Comparison of ENCODE assay signal across 12 cellular contexts in the genomic region with DNA sequence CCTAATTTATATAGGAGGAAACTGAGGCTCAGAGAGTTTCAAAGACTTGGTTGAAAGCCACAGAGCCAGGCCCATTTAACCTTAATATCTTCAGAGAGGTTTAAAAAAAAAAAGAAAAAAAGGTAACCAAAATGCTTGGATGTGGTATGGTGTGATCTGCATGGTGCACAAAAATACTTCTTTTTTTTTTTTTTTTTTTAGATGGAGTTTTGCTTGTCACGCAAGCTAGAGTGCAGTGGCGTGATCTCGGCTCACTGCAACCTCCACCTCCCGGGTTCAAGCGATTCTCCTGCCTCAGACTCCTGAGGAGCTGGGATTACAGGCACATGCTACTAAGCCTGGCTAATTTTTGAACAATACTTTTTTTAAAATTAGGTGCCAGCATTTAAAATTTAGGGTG.
DNase-seq lines count a peak whose midpoint lies in the region; ATAC-seq, FAIRE-seq and TF ChIP-seq lines count a peak whose summit lies in the region.
"Had no signal": no experiment of that assay in that cellular context is flagged by ENCODE, and none has a peak within 500 bp of the region (broad histone marks: within the 10 kb centered on the region; RNA-seq: fewer than 3 reads in every experiment).

No MANE protein-coding gene starts in this region.

- no peaks in the 10 kb centered on the region for H3K36me3 ChIP-seq in CD4-positive, alpha-beta memory T cell (ENCODE audit: insufficient read depth, low read length)
- H3K36me3 ChIP-seq in GM12878 (ENCODE audit: control insufficient read depth in 2 of 2, insufficient read depth in 2 of 2, low read length in 1 of 2) (no peaks in the 10 kb centered on the region), sigmoid colon (no peaks in the 10 kb centered on the region), WERI-Rb-1 (no peaks in the 10 kb centered on the region)

- H3K79me2 ChIP-seq in GM12878 (ENCODE audit: control insufficient read depth, insufficient read depth, low read length), result no peaks in the 10 kb centered on the region

- peak overlapping the region; percentile 21 to 65 for H3K4me3 ChIP-seq in CD4-positive, alpha-beta memory T cell (ENCODE audit: low read length in 2 of 2)
- H3K4me3 ChIP-seq in NB4 (ENCODE audit: low read depth, low read length), result peak overlapping the region; percentile 50
- H3K4me3 ChIP-seq in GM12878, result peak overlapping the region; percentile 41; the same call in 1 of the 2 replicates
- no peak overlapping the region for H3K4me3 ChIP-seq in sigmoid colon
- no peak overlapping the region for H3K4me3 ChIP-seq in WERI-Rb-1 (ENCODE audit: low read depth, low read length)

- peak overlapping the region; percentile 89 to 98 (median 92) for H3K4me3 Mint-ChIP-seq in CD4-positive, alpha-beta memory T cell

- peak overlapping the region; percentile 19; the same call in 1 of the 2 replicates for H3K9ac ChIP-seq in GM12878 (ENCODE audit: control insufficient read depth, insufficient read depth, low read length)

- peaks cover 100% of the 10 kb centered on the region for H3K4me1 ChIP-seq in CD4-positive, alpha-beta memory T cell (ENCODE audit: insufficient read depth, low read length)
- peaks cover 52% of the 10 kb centered on the region for H3K4me1 ChIP-seq in GM12878 (ENCODE audit: control insufficient read depth, insufficient read depth, low read length)
- peaks cover 0 to 69% (median 61%) of the 10 kb centered on the region in 4 donors for H3K4me1 ChIP-seq in sigmoid colon

- CTCF ChIA-PET in CD4-positive, alpha-beta memory T cell (lab: Charles Lee; ENCODE audit: partially characterized antibody), result interaction anchor here (0.8 to 6.1 kb wide), 12 partner anchors 9 to 210 kb away, joined by 3 to 46 read pairs (median 6); no protein-coding TSS in a partner anchor
- CTCF ChIA-PET in GM12878 (lab: Yijun Ruan, JAX), result interaction anchor here (0.7 to 5.5 kb wide), 10 partner anchors 9 to 108 kb away, joined by 3 to 47 read pairs (median 5); no protein-coding TSS in a partner anchor

- H3K9me3 Mint-ChIP-seq in CD4-positive, alpha-beta memory T cell, result peaks cover 0 to 2% (median 0%) of the 10 kb centered on the region in 8 donors

- ATAC-seq in GM12878, result peak; percentile 35
- ATAC-seq in HG03354 (IDR thresholded peaks at IDR 0.05; ENCODE audit: poor library complexity, severe bottlenecking, unreplicated experiment), result no peak
- ATAC-seq in GM19397 (IDR thresholded peaks at IDR 0.05; ENCODE audit: unreplicated experiment), result no peak
- ATAC-seq in HG03520 (IDR thresholded peaks at IDR 0.05; ENCODE audit: unreplicated experiment), result no peak

- RAD21 ChIA-PET in GM12878 (lab: Charles Lee; ENCODE audit: unreplicated experiment), result interaction anchor here (0.7 to 13.5 kb wide), 16 partner anchors 9 to 300 kb away, joined by 3 to 162 read pairs (median 4); no protein-coding TSS in a partner anchor

- TF ChIP-seq CTCF in NB4 (IDR thresholded peaks at IDR 0.05; ENCODE audit: low read depth, low read length), result no peak
- TF ChIP-seq CTCF in GM12878 (IDR thresholded peaks at IDR 0.05 in 2 of 3, conservative IDR thresholded peaks at IDR 0.05 in 1 of 3; ENCODE audit: control insufficient read depth in 2 of 3, extremely low read depth in 1 of 3, insufficient read depth in 1 of 3, low read depth in 3 of 3, low read length in 3 of 3), result no peak
- TF ChIP-seq CTCF in sigmoid colon (IDR thresholded peaks at IDR 0.05), result no peak
- no peak for TF ChIP-seq CTCF in WERI-Rb-1 (IDR thresholded peaks at IDR 0.05; ENCODE audit: low read depth, low read length)

- WGBS in GM12878 (ENCODE audit: insufficient coverage, insufficient replicate concordance, low lambda C conversion rate, missing lambda C conversion rate), result 31% methylated on average over 5 of the region's 5 CpGs
- WGBS in sigmoid colon, 2 donors, result 57 to 88% methylated on average over 5 of the region's 5 CpGs

- in situ Hi-C loops in GM12878 (cut with MboI), result no loop called here

- intact Hi-C loops in CD4-positive, alpha-beta memory T cell (cut with micrococcal nuclease), result loop anchor here (1.0 to 10.0 kb wide), 5 partner anchors 28 to 1696 kb away; a partner anchor contains a TSS
- intact Hi-C loops in GM12878 (cut with micrococcal nuclease; ENCODE audit: unreplicated experiment), result loop anchor here (2.0 to 5.0 kb wide), 3 partner anchors 33 to 98 kb away; no protein-coding TSS in a partner anchor
- intact Hi-C loops in sigmoid colon (cut with DNase I), result no loop called here

- no peaks in the 10 kb centered on the region for H3K27me3 Mint-ChIP-seq in CD4-positive, alpha-beta memory T cell

- POLR2A ChIA-PET in CD4-positive, alpha-beta memory T cell (lab: Charles Lee; ENCODE audit: partially characterized antibody), result interaction anchor here (0.6 to 10.4 kb wide), 24 partner anchors 11 to 156 kb away, joined by 3 to 201 read pairs (median 6); no protein-coding TSS in a partner anchor
- POLR2A ChIA-PET in GM12878 (lab: Charles Lee), result interaction anchor here (0.6 to 4.3 kb wide), 8 partner anchors 10 to 158 kb away, joined by 3 to 46 read pairs (median 7); no protein-coding TSS in a partner anchor

- no peaks in the 10 kb centered on the region for H3K9me3 ChIP-seq in CD4-positive, alpha-beta memory T cell (ENCODE audit: control insufficient read depth in 1 of 2, low read length in 2 of 2)
- H3K9me3 ChIP-seq in GM12878 (replicated peaks; ENCODE audit: control insufficient read depth, insufficient read depth, low read length) (no peaks in the 10 kb centered on the region), sigmoid colon (no peaks in the 10 kb centered on the region), WERI-Rb-1 (ENCODE audit: severe bottlenecking) (no peaks in the 10 kb centered on the region)

- SMC1A ChIA-PET in GM12878 (lab: Charles Lee; ENCODE audit: uncharacterized antibody, unreplicated experiment), result interaction anchor here (0.6 to 22.0 kb wide), 23 partner anchors 9 to 298 kb away, joined by 3 to 303 read pairs (median 5); no protein-coding TSS in a partner anchor

- H3K27ac ChIP-seq in CD4-positive, alpha-beta memory T cell (ENCODE audit: low read depth, low read length), result peak overlapping the region; percentile 70
- H3K27ac ChIP-seq in GM12878 (ENCODE audit: control insufficient read depth, insufficient read depth) (peak overlapping the region; percentile 36), sigmoid colon (peak overlapping the region in 3 of 4 donors; percentile 32 to 70 (median 50)), WERI-Rb-1 (no peak overlapping the region)

- TF ChIP-seq RAD21 in GM12878 (IDR thresholded peaks at IDR 0.05; ENCODE audit: insufficient read depth, low read depth, low read length), result no peak

- H3K27me3 ChIP-seq in CD4-positive, alpha-beta memory T cell (ENCODE audit: insufficient read depth, low read length), result no peaks in the 10 kb centered on the region
- H3K27me3 ChIP-seq in GM12878 (replicated peaks in 1 of 2; ENCODE audit: control insufficient read depth in 2 of 2, insufficient read depth in 2 of 2, low read length in 1 of 2) (no peaks in the 10 kb centered on the region), sigmoid colon (no peaks in the 10 kb centered on the region), WERI-Rb-1 (ENCODE audit: insufficient read depth, low read depth, severe bottlenecking) (no peaks in the 10 kb centered on the region)

- TF ChIP-seq EP300 in GM12878 (IDR thresholded peaks at IDR 0.05; ENCODE audit: borderline replicate concordance in 1 of 2, control insufficient read depth in 1 of 2, low read depth in 2 of 2, low read length in 2 of 2), result no peak
- TF ChIP-seq EP300 in sigmoid colon (IDR thresholded peaks at IDR 0.05), result no peak

- H3K4me1 Mint-ChIP-seq in CD4-positive, alpha-beta memory T cell, result peaks cover 80 to 97% (median 89%) of the 10 kb centered on the region in 4 donors

- no peaks in the 10 kb centered on the region for H4K20me1 ChIP-seq in GM12878 (ENCODE audit: control insufficient read depth, insufficient read depth)

- H3K36me3 Mint-ChIP-seq in CD4-positive, alpha-beta memory T cell, result peaks cover 0 to 4% of the 10 kb centered on the region in 2 donors

- no peak overlapping the region for H2AFZ ChIP-seq in GM12878 (ENCODE audit: control insufficient read depth, low read depth, low read length)

- peak; percentile 57 to 85 (median 81) for DNase-seq in CD4-positive, alpha-beta memory T cell
- DNase-seq in NB4 (ENCODE audit: low read depth) (no peak), GM12878 (ENCODE audit: low read depth, low spot score) (no peak), sigmoid colon (no peak), WERI-Rb-1 (no peak)
- DNase-seq: HCEC 1CT, IMR-90, NCI-H2081 had no signal

- FAIRE-seq in GM12878 (lab: Jason Lieb, UNC), result no peak
- FAIRE-seq: small intestine had no signal

- peak overlapping the region; percentile 72 for H3K4me2 ChIP-seq in GM12878 (ENCODE audit: control insufficient read depth, insufficient read depth)

- no TSS peak for BruUV-seq in GM12878 (replicated peaks; lab: Mats Ljungman, UMichigan)

- H3K27ac Mint-ChIP-seq in CD4-positive, alpha-beta memory T cell, result peak overlapping the region; percentile 95 to 100 (median 99)

- no peak for TF ChIP-seq POLR2A in NB4 (IDR thresholded peaks at IDR 0.05; ENCODE audit: extremely low read depth, insufficient read length)
- no peak for TF ChIP-seq POLR2A in GM12878 (IDR thresholded peaks at IDR 0.05; ENCODE audit: low read depth, low read length)
- TF ChIP-seq POLR2A in sigmoid colon (IDR thresholded peaks at IDR 0.05), result no peak

TF ChIP-seq in GM12878, 131 proteins besides CTCF, POLR2A, EP300 and RAD21:
- TF ChIP-seq ZNF384 (IDR thresholded peaks at IDR 0.05; ENCODE audit: borderline replicate concordance, low read depth, low read length) (peak; percentile 77), NFXL1 (IDR thresholded peaks at IDR 0.05; ENCODE audit: borderline replicate concordance) (no peak)

Comparison
In these comparisons a context has a peak if more than half of its experiments do, and no peak if none do; other contexts are left out.
1. DNase-seq: peak in CD4-positive, alpha-beta memory T cell (5 of 5); none in NB4 (single experiment), GM12878 (single experiment), sigmoid colon (single experiment) and WERI-Rb-1 (single experiment).
2. H3K4me3 ChIP-seq: peak in CD4-positive, alpha-beta memory T cell (2 of 2), NB4 (single experiment) and GM12878 (single experiment); none in sigmoid colon (0 of 4) and WERI-Rb-1 (single experiment).